1 cellular context compared by ENCODE assay signal in the genomic region with DNA sequence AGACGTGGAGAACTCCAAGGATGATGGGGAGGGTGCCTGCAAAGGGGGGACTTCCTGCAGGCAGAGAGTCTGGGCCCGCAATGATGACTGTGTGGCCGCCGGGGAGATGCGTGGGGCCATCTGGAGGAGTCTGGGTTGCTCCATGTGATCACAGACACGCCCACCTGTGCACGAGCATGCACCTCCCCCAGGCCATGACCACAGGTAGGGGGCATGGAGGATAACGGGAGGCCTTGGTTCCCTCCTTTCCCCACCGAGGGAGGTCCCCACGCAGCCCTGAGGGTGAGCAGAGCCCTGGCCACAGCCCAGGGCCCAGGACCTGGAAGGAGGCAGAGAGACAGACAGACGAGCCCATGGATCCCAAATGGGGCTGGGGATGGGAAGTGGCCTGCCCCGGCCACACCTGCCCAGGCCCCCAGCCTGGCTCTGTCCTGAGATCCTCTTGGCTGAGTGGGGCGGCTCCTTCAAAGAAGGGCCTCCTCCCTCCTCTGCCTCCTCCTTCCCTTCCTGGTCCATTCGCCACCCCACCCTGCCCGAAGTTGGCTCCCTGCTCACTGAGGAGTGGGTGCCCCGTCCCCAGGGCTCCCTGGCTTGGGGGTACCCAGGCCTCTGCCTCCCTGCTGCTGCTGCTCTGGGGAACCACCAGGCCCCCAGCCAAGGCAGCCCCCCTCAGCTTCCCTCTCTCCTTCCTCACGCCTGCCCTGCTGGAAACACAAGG.
TF ChIP-seq lines count a peak whose summit lies in the region.

No MANE protein-coding gene starts in this region.

TF ChIP-seq in WTC11, 78 proteins besides CTCF, POLR2A, EP300 and RAD21 (continued from another document):
- TF ChIP-seq, protein P1, sequence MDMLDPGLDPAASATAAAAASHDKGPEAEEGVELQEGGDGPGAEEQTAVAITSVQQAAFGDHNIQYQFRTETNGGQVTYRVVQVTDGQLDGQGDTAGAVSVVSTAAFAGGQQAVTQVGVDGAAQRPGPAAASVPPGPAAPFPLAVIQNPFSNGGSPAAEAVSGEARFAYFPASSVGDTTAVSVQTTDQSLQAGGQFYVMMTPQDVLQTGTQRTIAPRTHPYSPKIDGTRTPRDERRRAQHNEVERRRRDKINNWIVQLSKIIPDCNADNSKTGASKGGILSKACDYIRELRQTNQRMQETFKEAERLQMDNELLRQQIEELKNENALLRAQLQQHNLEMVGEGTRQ (CRISPR knock-in tag; IDR thresholded peaks at IDR 0.05): peak; percentile 34; the same call in 1 of the 2 replicates
- TF ChIP-seq SMAD3 (CRISPR knock-in tag; IDR thresholded peaks at IDR 0.05; ENCODE audit: borderline replicate concordance): no peak
